In the genomic region with DNA sequence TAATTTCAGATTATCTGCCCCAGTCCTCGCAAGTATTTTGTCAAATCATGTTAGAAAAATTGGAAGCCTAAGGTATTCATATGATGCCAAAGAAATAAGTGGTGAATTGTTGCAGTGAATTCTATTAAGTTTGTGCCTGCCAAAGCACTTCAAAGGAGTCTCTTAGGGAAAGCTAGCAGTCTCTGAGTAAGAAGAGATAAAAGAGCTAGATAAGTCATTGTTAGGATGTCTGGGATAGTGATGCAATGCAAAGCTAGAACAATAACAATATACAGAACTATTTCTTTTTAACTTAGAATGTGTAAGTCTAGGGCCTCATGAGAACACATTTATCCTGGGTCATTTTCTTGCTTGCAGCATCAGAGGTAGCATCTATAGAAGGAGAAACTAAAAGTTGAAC, we compare ENCODE assay signal across 17 cellular contexts. TPM values are rescaled to one million over a fixed set of nuclear protein-coding genes. Genes with fewer than 3 reads are reported as not detected.
DNase-seq lines count a peak whose midpoint lies in the region; ATAC-seq and TF ChIP-seq lines count a peak whose summit lies in the region.
"Had no signal": no experiment of that assay in that cellular context is flagged by ENCODE, and none has a peak within 500 bp of the region (broad histone marks: within the 10 kb centered on the region; RNA-seq: fewer than 3 reads in every experiment).

No MANE protein-coding gene starts in this region.

- H3K27ac ChIP-seq in IMR-90 (ENCODE audit: insufficient read depth, low read length) (no peak overlapping the region), transverse colon (no peak overlapping the region)
- H3K27ac ChIP-seq: A549 had no signal

- no peak overlapping the region for H4K91ac ChIP-seq in IMR-90 (ENCODE audit: insufficient read depth, low read depth, low read length)

- H3K4ac ChIP-seq in IMR-90 (ENCODE audit: low read depth, low read length): no peak overlapping the region

- no peak overlapping the region for H4K8ac ChIP-seq in IMR-90 (ENCODE audit: low read depth in 2 of 2, low read length in 2 of 2)

- H3K18ac ChIP-seq in IMR-90 (ENCODE audit: low read depth, low read length): no peak overlapping the region

- no peak for ATAC-seq in IMR-90 (ENCODE audit: low read depth)
- no peak for ATAC-seq in GM18519 (IDR thresholded peaks at IDR 0.05; ENCODE audit: low FRiP score, unreplicated experiment)
- ATAC-seq in GM18868 (IDR thresholded peaks at IDR 0.05; ENCODE audit: unreplicated experiment): no peak
- no peak for ATAC-seq in left colon
- ATAC-seq: A549, Right ventricle myocardium inferior had no signal

- TF ChIP-seq POLR2A in IMR-90 (IDR thresholded peaks at IDR 0.05; ENCODE audit: low read depth, low read length): no peak
- no peak for TF ChIP-seq POLR2A in transverse colon (IDR thresholded peaks at IDR 0.05)

- CTCF ChIA-PET in IMR-90 (lab: Yijun Ruan, JAX): no interaction called here

- H3K9me3 ChIP-seq in IMR-90 (ENCODE audit: control insufficient read depth, insufficient read depth, low read length) (no peaks in the 10 kb centered on the region), transverse colon (no peaks in the 10 kb centered on the region)
- H3K9me3 ChIP-seq: A549, HAP-1 had no signal

- H3K27me3 ChIP-seq in IMR-90 (ENCODE audit: control insufficient read depth, insufficient read depth, low read length): no peaks in the 10 kb centered on the region
- H3K27me3 ChIP-seq in transverse colon: no peaks in the 10 kb centered on the region

- POLR2A ChIA-PET in IMR-90 (lab: Charles Lee; ENCODE audit: unreplicated experiment): no interaction called here

- no peak overlapping the region for H4K5ac ChIP-seq in IMR-90 (ENCODE audit: low read depth, low read length)

- H3K79me1 ChIP-seq in IMR-90 (ENCODE audit: low read depth in 1 of 2, low read length in 2 of 2): peaks cover 0 to 5% of the 10 kb centered on the region in 2 experiments; a peak in 2 of 4 replicates

- H3K56ac ChIP-seq in IMR-90 (ENCODE audit: extremely low read depth, insufficient read depth, low read length): no peak overlapping the region

- peak; percentile 32 for DNase-seq in EH (ENCODE audit: low read depth)
- DNase-seq in IMR-90: peak; percentile 43
- DNase-seq in amniotic epithelial cell (ENCODE audit: low read depth): peak; percentile 75
- DNase-seq in fibroblast of villous mesenchyme (ENCODE audit: low read depth): peak; percentile 33
- DNase-seq in left colon: no peak
- DNase-seq in transverse colon: no peak
- DNase-seq: CD4-positive, alpha-beta T cell; DMS53; NCI-H1105 treated with DMSO at 0.1 percent for 48 hours; NCI-H1694 treated with DMSO at 0.1 percent for 48 hours; NCI-H510A; NCI-H774 had no signal

- no peak overlapping the region for H2BK5ac ChIP-seq in IMR-90 (ENCODE audit: low read depth, low read length, poor library complexity, severe bottlenecking)

- BruUV-seq in IMR-90 (replicated peaks; lab: Mats Ljungman, UMichigan): no TSS peak

- H3K4me3 ChIP-seq in IMR-90 (ENCODE audit: insufficient read depth, low read depth, low read length) (no peak overlapping the region), fibroblast of villous mesenchyme (ENCODE audit: low read depth, low read length) (no peak overlapping the region), transverse colon (no peak overlapping the region)
- H3K4me3 ChIP-seq: A549, HAP-1 had no signal

- no peaks in the 10 kb centered on the region for H3K9me1 ChIP-seq in IMR-90 (ENCODE audit: insufficient read depth, low read length)

- intact Hi-C loops in IMR-90 (cut with micrococcal nuclease) (loop anchor here (5.0 kb wide), 1 partner anchor 45 kb away; no protein-coding TSS in a partner anchor), left colon (cut with DNase I, micrococcal nuclease) (no loop called here), transverse colon (cut with DNase I; ENCODE audit: low total_unique reads) (no loop called here)

- no peak overlapping the region for H2BK15ac ChIP-seq in IMR-90 (ENCODE audit: low read depth, low read length)

- H2AK9ac ChIP-seq in IMR-90 (replicated peaks; ENCODE audit: low read depth, low read length, poor library complexity): no peak overlapping the region

- H2AK5ac ChIP-seq in IMR-90 (ENCODE audit: low read depth, low read length): no peak overlapping the region

- TF ChIP-seq EP300 in transverse colon (IDR thresholded peaks at IDR 0.05; ENCODE audit: low read depth): no peak

- TF ChIP-seq CTCF in IMR-90 (conservative IDR thresholded peaks at IDR 0.05; ENCODE audit: low read depth, low read length): no peak
- no peak for TF ChIP-seq CTCF in fibroblast of villous mesenchyme (IDR thresholded peaks at IDR 0.05; ENCODE audit: insufficient read depth, low read depth, low read length)
- TF ChIP-seq CTCF in transverse colon (IDR thresholded peaks at IDR 0.05): no peak

- WGBS in IMR-90 (ENCODE audit: extremely low coverage in 2 of 2, insufficient read length in 1 of 2), 2 experiments: no CpG with 5 or more reads among the region's 1 CpG
- 71 to 93% methylated on average over 1 of the region's 1 CpG for WGBS in transverse colon (ENCODE audit: low coverage in 1 of 2), 2 donors

- in situ Hi-C loops in IMR-90 (cut with MboI; ENCODE audit: low sequenced_read_pairs): no loop called here
- in situ Hi-C loops in transverse colon (cut with MboI; ENCODE audit: low pct_ligation_motif_present in 1 of 4, low pct_unique_long_range_greater_than_20kb in 1 of 4, low sequenced_read_pairs in 3 of 4): no loop called here

- H2BK20ac ChIP-seq in IMR-90 (ENCODE audit: low read depth, low read length): no peak overlapping the region

- no peak overlapping the region for H2AFZ ChIP-seq in IMR-90 (replicated peaks; ENCODE audit: low read length, poor library complexity)

- no peaks in the 10 kb centered on the region for H4K20me1 ChIP-seq in IMR-90 (ENCODE audit: insufficient read depth, low read length)

- no peak overlapping the region for H3K14ac ChIP-seq in IMR-90 (replicated peaks; ENCODE audit: low read depth, low read length)

- H3K36me3 ChIP-seq in IMR-90 (ENCODE audit: control insufficient read depth, insufficient read depth, low read length) (peaks cover 3% of the 10 kb centered on the region), transverse colon (peaks cover 0 to 9% (median 0%) of the 10 kb centered on the region in 4 donors)

- TF ChIP-seq RAD21 in IMR-90 (IDR thresholded peaks at IDR 0.05; ENCODE audit: low read length): no peak

- H2BK120ac ChIP-seq in IMR-90 (ENCODE audit: low read depth, low read length): no peak overlapping the region

- H3K23ac ChIP-seq in IMR-90 (ENCODE audit: low read depth, low read length): no peak overlapping the region

- H3K4me1 ChIP-seq in IMR-90 (ENCODE audit: control insufficient read depth, insufficient read depth, low read length) (no peaks in the 10 kb centered on the region; the same call in 1 of the 2 replicates), transverse colon (no peaks in the 10 kb centered on the region)

- dilution Hi-C loops in IMR-90 (cut with HindIII; ENCODE audit: low sequenced_read_pairs, unreplicated experiment): no loop called here

- no peak overlapping the region for H3K4me2 ChIP-seq in IMR-90 (ENCODE audit: low read depth, low read length)
- H3K4me2 ChIP-seq: A549 had no signal

- H3K9ac ChIP-seq in IMR-90 (ENCODE audit: low read depth, low read length): no peak overlapping the region

TF ChIP-seq in IMR-90, 13 proteins besides CTCF, POLR2A, EP300 and RAD21:
- TF ChIP-seq MXI1 (IDR thresholded peaks at IDR 0.05; ENCODE audit: borderline replicate concordance, low read depth, low read length) (no peak), CEBPB (IDR thresholded peaks at IDR 0.05; ENCODE audit: low read depth, low read length) (peak; percentile 72)
- TF ChIP-seq, protein P1, sequence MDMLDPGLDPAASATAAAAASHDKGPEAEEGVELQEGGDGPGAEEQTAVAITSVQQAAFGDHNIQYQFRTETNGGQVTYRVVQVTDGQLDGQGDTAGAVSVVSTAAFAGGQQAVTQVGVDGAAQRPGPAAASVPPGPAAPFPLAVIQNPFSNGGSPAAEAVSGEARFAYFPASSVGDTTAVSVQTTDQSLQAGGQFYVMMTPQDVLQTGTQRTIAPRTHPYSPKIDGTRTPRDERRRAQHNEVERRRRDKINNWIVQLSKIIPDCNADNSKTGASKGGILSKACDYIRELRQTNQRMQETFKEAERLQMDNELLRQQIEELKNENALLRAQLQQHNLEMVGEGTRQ (IDR thresholded peaks at IDR 0.05; ENCODE audit: low read depth, low read length): no peak
- TF ChIP-seq, protein P2, sequence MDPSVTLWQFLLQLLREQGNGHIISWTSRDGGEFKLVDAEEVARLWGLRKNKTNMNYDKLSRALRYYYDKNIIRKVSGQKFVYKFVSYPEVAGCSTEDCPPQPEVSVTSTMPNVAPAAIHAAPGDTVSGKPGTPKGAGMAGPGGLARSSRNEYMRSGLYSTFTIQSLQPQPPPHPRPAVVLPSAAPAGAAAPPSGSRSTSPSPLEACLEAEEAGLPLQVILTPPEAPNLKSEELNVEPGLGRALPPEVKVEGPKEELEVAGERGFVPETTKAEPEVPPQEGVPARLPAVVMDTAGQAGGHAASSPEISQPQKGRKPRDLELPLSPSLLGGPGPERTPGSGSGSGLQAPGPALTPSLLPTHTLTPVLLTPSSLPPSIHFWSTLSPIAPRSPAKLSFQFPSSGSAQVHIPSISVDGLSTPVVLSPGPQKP (IDR thresholded peaks at IDR 0.05; ENCODE audit: borderline replicate concordance, low read depth, low read length): no peak

RNA-seq across cellular contexts. Expression of a gene that starts 56.6 kb away (rescaled TPM):
- total RNA-seq in IMR-90 (2012; rRNA removed) (89.4 and 114 TPM in 2 replicates), fibroblast of villous mesenchyme (38.0 and 61.7 TPM in 2 replicates), left colon (10 to 100 TPM; 33.2 to 38.5 TPM), transverse colon (10 to 100 TPM; 10.5 to 24.7 (median 21.8) TPM)
- polyA plus RNA-seq in IMR-90 (2012; rRNA removed): 10.0 and 13.5 TPM in 2 replicates
- 2.9 and 4.6 TPM in 2 replicates for polyA plus RNA-seq in IMR-90 (2012; cell fraction: cytosol; rRNA removed)
- 0.83 and 8.5 TPM in 2 replicates for polyA plus RNA-seq in IMR-90 (2012; cell fraction: nucleus; rRNA removed; ENCODE audit: low replicate concordance)

Comparison
In these comparisons a context has a peak if more than half of its experiments do, and no peak if none do; other contexts are left out.
1. DNase-seq: peak in EH (single experiment), IMR-90 (single experiment), amniotic epithelial cell (single experiment) and fibroblast of villous mesenchyme (single experiment); none in left colon (0 of 2) and transverse colon (single experiment).